In the genomic region with DNA sequence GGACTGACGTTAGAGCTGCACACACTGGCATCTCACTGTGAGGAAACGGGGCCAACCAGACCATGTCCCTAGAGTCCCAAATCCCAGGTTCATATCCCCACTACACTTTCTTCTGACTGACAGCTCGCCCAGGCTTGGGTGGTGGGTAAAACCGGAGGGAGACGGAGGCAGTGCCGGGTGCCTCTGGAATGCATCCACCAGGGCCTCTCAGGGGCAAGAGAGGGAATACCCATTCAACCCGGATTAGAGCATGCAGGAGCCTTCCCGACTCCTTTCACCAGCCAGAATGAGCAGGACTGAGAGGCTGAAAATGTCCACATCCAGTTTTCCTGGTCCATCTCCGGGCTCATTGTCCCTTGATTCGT, we compare ENCODE assay signal across 27 cellular contexts.
"Had no signal": no experiment of that assay in that cellular context is flagged by ENCODE, and none has a peak within 500 bp of the region (broad histone marks: within the 10 kb centered on the region; RNA-seq: fewer than 3 reads in every experiment).

No MANE protein-coding gene starts in this region.

- ATAC-seq: naive thymus-derived CD8-positive, alpha-beta T cell; right cardiac atrium; right lobe of liver; stimulated activated memory B cell treated with anti-CD40 and anti-IgM and Interleukin-4, amounts not matched to agents 10 μg/mL and 1 μg/mL and 100 μg/mL, for 72 hours; stimulated activated naive CD8-positive, alpha-beta T cell treated with anti-CD3 and anti-CD28 coated beads, Interleukin-15, amount 100 ng/mL, for 72 hours; stimulated activated naive CD8-positive, alpha-beta T cell treated with anti-CD3 and anti-CD28 coated beads, Interleukin-15, Interleukin-2, amounts not matched to agents 100 U/mL and 50 U/mL, for 24 hours; upper lobe of right lung had no signal

- FAIRE-seq: pancreas had no signal

- H3K4me1 ChIP-seq: pancreas, prostate gland, right lobe of liver, spleen, suprapubic skin, tibial artery, transverse colon, upper lobe of right lung, uterus had no signal

- H3K4me2 ChIP-seq: smooth muscle cell had no signal

- H3K9me3 ChIP-seq: neutrophil, pancreas, prostate gland, right lobe of liver, spleen, suprapubic skin, testis, tibial artery, transverse colon, upper lobe of right lung, uterus had no signal

- H3K27ac ChIP-seq: neutrophil, pancreas, prostate gland, right lobe of liver, skin epidermis, spleen, suprapubic skin, testis, tibial artery, transverse colon, upper lobe of right lung had no signal

- H3K27me3 ChIP-seq: neutrophil, pancreas, right lobe of liver, testis, upper lobe of right lung, uterus had no signal

- H3K36me3 ChIP-seq: neutrophil, pancreas, prostate gland, right lobe of liver, spleen, suprapubic skin, tibial artery, transverse colon, upper lobe of right lung, uterus had no signal

- H3K4me3 ChIP-seq: pancreas, prostate gland, right lobe of liver, skin epidermis, smooth muscle cell, spleen, suprapubic skin, tibial artery, transverse colon, upper lobe of right lung, uterus had no signal

- DNase-seq: naive thymus-derived CD8-positive, alpha-beta T cell; nephron progenitor cell; nucleus accumbens; pancreas; retina; right cardiac atrium; stimulated activated CD4-positive, alpha-beta T cell treated with anti-CD3 and anti-CD28 coated beads, Interleukin-12 subunit alpha, Interleukin-12 subunit beta, amount 100 ng/mL, for 4 hours; stimulated activated CD4-positive, alpha-beta T cell treated with anti-CD3 and anti-CD28 coated beads, Interleukin-1b, Interleukin-23, amount 100 ng/mL, for 48 hours; stimulated activated CD4-positive, alpha-beta T cell treated with anti-CD3 and anti-CD28 coated beads, Interleukin-4, amount 100 ng/mL, for 1 hour; stimulated activated CD4-positive, alpha-beta T cell treated with anti-CD3 and anti-CD28 coated beads, Interleukin-4, amount 100 ng/mL, for 4 hours; stimulated activated CD8-positive, alpha-beta memory T cell treated with anti-CD3 and anti-CD28 coated beads, Interleukin-4, amount 100 ng/mL, for 48 hours; stimulated activated naive CD8-positive, alpha-beta T cell treated with anti-CD3 and anti-CD28 coated beads, Interleukin-15, amount 100 ng/mL, for 72 hours; stimulated activated naive CD8-positive, alpha-beta T cell treated with anti-CD3 and anti-CD28 coated beads, Interleukin-15, Interleukin-2, amounts not matched to agents 100 U/mL and 50 U/mL, for 24 hours; substantia nigra; transverse colon; upper lobe of right lung had no signal
